1 cellular context compared by ENCODE assay signal in the genomic region with DNA sequence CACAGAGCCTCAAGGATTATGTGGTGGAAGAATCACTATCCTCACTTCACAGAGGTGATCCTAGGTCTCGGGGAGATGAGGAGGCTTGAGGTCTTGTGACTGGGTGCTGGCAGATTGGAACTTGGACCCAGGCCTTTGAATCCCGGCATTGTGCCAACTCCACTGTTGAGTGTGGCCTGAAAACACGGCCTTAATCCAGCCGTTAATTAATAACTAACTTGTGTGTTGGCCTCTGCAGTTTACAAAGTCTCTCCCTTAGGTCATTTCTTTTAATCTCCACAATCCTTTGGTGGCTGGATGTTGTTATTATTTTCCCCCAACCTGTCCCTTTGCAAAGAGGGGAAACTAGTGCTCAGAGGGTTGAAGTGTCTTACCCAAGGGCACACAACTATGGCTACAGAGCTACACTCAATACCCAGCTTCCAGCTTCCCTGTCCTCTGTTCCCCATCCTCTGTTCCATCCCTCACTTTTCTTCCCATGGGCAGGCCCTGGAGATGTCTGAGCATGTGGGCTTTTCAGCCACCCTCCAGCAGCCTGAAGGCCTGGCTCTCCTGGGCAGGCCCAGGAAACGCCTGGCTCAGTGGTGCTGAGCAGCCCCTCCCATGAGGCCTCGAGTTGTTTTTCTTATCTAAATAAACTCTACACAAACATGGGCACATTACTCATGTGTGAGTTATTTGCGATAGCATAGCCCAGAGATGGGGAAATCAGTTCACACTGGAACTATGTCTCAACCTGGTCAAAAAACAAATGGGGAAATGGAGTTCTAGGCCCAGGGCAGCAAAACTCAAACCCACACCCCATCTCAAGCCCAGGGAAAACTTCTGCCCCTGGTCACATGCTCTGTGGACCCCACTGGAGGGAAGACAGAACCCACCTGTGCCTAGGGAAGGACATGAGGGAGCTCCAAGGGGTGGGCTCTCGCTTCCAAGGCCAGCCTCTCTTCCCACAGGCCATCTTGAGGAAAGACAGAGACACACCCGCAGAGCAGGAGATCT.
TF ChIP-seq lines count a peak whose summit lies in the region.

No MANE protein-coding gene starts in this region.

TF ChIP-seq in endothelial cell of umbilical vein, 7 proteins besides CTCF, POLR2A, EP300 and RAD21:
- TF ChIP-seq POLR2AphosphoS5 (IDR thresholded peaks at IDR 0.05; ENCODE audit: insufficient read depth, low read depth, low read length): peak; percentile 49
- no peak for TF ChIP-seq MYC (IDR thresholded peaks at IDR 0.05; ENCODE audit: low read depth, low read length)
- TF ChIP-seq JUN (IDR thresholded peaks at IDR 0.05; ENCODE audit: borderline replicate concordance, insufficient read depth, insufficient read length, low read depth): peak; percentile 36
- TF ChIP-seq GATA2 (IDR thresholded peaks at IDR 0.05; ENCODE audit: insufficient read depth, insufficient read length, low read depth, low read length): peak; percentile 78
- no peak for TF ChIP-seq FOS (IDR thresholded peaks at IDR 0.05; ENCODE audit: borderline replicate concordance, insufficient read depth, low read length)
